In the genomic region with DNA sequence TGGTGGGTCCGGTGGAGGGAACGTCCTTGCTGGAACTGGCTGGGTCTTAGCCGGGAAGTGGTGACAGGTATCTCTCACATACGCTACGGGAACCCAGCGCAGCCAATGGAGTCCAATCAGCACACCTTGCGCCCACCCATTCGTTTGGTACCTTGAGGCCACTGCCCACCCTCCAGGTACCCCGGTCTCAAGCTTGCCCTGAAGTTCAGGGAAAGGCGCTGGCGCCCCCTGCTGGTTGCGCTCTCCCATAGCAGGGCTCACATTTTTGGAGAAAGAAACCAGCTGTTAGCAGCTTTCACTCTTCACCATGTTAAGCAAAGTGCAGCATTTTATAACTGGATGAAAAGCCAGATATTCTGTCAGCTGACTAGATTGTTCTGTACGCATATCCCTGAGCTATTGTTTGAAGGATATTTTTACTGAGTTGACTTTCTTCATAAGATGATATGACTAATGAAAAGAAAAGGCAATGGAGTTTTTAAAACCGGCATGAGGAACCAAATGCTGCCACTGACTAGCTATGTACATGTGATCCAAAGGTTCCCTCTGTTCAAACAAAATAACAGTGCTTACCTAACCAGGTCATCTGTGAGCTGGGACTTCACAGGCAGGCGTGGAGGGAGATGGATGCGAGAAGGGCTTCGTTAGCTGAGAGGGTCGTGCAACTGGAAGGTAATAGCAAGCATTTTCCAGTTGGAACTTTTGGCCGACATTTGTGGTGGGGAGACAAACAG, we compare ENCODE assay signal across 8 cellular contexts. TPM values are rescaled to one million over a fixed set of nuclear protein-coding genes. Genes with fewer than 3 reads are reported as not detected.
A peak's percentile ranks its signal among the peaks of the same experiment; 100 is the strongest.
DNase-seq lines count a peak whose midpoint lies in the region; ATAC-seq, FAIRE-seq and TF ChIP-seq lines count a peak whose summit lies in the region.

No MANE protein-coding gene starts in this region.

- no peaks in the 10 kb centered on the region for H3K4me1 ChIP-seq in Loucy (ENCODE audit: insufficient read depth, low read length, poor library complexity, severe bottlenecking)
- no peaks in the 10 kb centered on the region for H3K4me1 ChIP-seq in pancreas

- no peak overlapping the region for H3K4me3 ChIP-seq in Loucy (ENCODE audit: low read length, poor library complexity, severe bottlenecking)
- no peak overlapping the region for H3K4me3 ChIP-seq in pancreas

- no peak overlapping the region for H3K4me2 ChIP-seq in Loucy (ENCODE audit: low read depth, low read length, poor library complexity, severe bottlenecking)

- DNase-seq in activated naive CD4-positive, alpha-beta T cell treated with Interleukin-2 at 50 U/mL for 16 hours: peak; percentile 13
- DNase-seq in activated naive CD4-positive, alpha-beta T cell treated with anti-CD3 and anti-CD28 coated beads, Interleukin-2, amount 50 U/mL, for 16 hours: no peak
- DNase-seq in dermis blood vessel endothelial cell: peak; percentile 44
- peak in 3 of 6 donors; percentile 37 to 76 (median 46) for DNase-seq in pancreas

- H3K27me3 ChIP-seq in Loucy (ENCODE audit: insufficient read depth, low read length, poor library complexity, severe bottlenecking) (no peaks in the 10 kb centered on the region), pancreas (no peaks in the 10 kb centered on the region)

- ATAC-seq in pancreas (no peak), GM19395 (IDR thresholded peaks at IDR 0.05; ENCODE audit: unreplicated experiment) (no peak), GM18502 (IDR thresholded peaks at IDR 0.05; ENCODE audit: poor library complexity, unreplicated experiment) (no peak), HG02885 (IDR thresholded peaks at IDR 0.05; ENCODE audit: poor library complexity, unreplicated experiment) (no peak)

- H4K20me1 ChIP-seq in Loucy (ENCODE audit: insufficient read depth, low read length, poor library complexity, severe bottlenecking): no peaks in the 10 kb centered on the region

- FAIRE-seq in pancreas (lab: Jason Lieb, UNC): no peak

- H3K9me3 ChIP-seq in Loucy (ENCODE audit: insufficient read depth, low read depth, low read length) (no peaks in the 10 kb centered on the region), pancreas (no peaks in the 10 kb centered on the region)

- no peak overlapping the region for H2AFZ ChIP-seq in Loucy (ENCODE audit: low read length)

- TF ChIP-seq CTCF in Loucy (conservative IDR thresholded peaks at IDR 0.05; ENCODE audit: low read length): peak; percentile 87
- peak; percentile 45 to 64 (median 55) for TF ChIP-seq CTCF in pancreas (IDR thresholded peaks at IDR 0.05)

- H3K9me2 ChIP-seq in Loucy (replicated peaks; ENCODE audit: low read depth, low read length): no peaks in the 10 kb centered on the region

- intact Hi-C loops in pancreas (cut with DNase I): no loop called here

- H3F3A ChIP-seq in Loucy (ENCODE audit: low read depth): no peaks in the 10 kb centered on the region

- no peaks in the 10 kb centered on the region for H3K79me2 ChIP-seq in Loucy (ENCODE audit: insufficient read depth, low read length)

- no peaks in the 10 kb centered on the region for H3K36me3 ChIP-seq in Loucy (ENCODE audit: insufficient read depth, low read length)
- H3K36me3 ChIP-seq in pancreas: no peaks in the 10 kb centered on the region

- H3K27ac ChIP-seq in pancreas: no peak overlapping the region

- H3K9ac ChIP-seq in Loucy (ENCODE audit: low read depth, low read length, poor library complexity, severe bottlenecking): no peak overlapping the region

- WGBS in pancreas, 2 donors: 29 to 35% methylated on average over 19 of the region's 19 CpGs

RNA-seq across cellular contexts. Expression of gene OTOP1, which starts 43.7 kb away (rescaled TPM):
- not detected in 2 replicates for total RNA-seq in dermis blood vessel endothelial cell
- not detected for total RNA-seq in pancreas
- polyA plus RNA-seq in pancreas: not detected
